15 cellular contexts compared by ENCODE assay signal in genomic region chr21:33940164-33940563, GRCh38. TPM values are rescaled to one million over a fixed set of nuclear protein-coding genes. Genes with fewer than 3 reads are reported as not detected.
DNase-seq lines count a peak whose midpoint lies in the region; ATAC-seq and TF ChIP-seq lines count a peak whose summit lies in the region.
"Had no signal": no experiment of that assay in that cellular context is flagged by ENCODE, and none has a peak within 500 bp of the region (broad histone marks: within the 10 kb centered on the region; RNA-seq: fewer than 3 reads in every experiment).

No MANE protein-coding gene starts in this region.

- POLR2A ChIA-PET in activated CD4-positive, alpha-beta memory T cell treated with anti-CD3 and anti-CD28 coated beads, Interleukin-2, amount 10 ng/mL, durations not matched to agents 7 days and 5 days (lab: Charles Lee): interaction anchor here (11.7 kb wide), 1 partner anchor 10 kb away, joined by 405 read pairs; no protein-coding TSS in a partner anchor

- CTCF ChIA-PET in activated CD4-positive, alpha-beta memory T cell treated with anti-CD3 and anti-CD28 coated beads, Interleukin-2, amount 10 ng/mL, durations not matched to agents 7 days and 5 days (lab: Charles Lee): interaction anchor here (2.7 to 5.4 kb wide), 2 partner anchors 9 to 16 kb away, joined by 16 to 41 read pairs; no protein-coding TSS in a partner anchor

- intact Hi-C loops in uterus (cut with DNase I; ENCODE audit: low total_unique reads): loop anchor here (10.0 kb wide), 1 partner anchor 135 kb away; the partner anchor contains the start of genes MRPS6 and SLC5A3

- no peak for TF ChIP-seq POLR2A in uterus (IDR thresholded peaks at IDR 0.05)

- peak overlapping the region; percentile 13 for H3K27ac Mint-ChIP-seq in activated CD4-positive, alpha-beta memory T cell treated with anti-CD3 and anti-CD28 coated beads, Interleukin-2, amount 10 ng/mL, durations not matched to agents 7 days and 5 days

- peak overlapping the region; percentile 68 to 73 for H3K27ac ChIP-seq in uterus
- H3K27ac ChIP-seq: gastrocnemius medialis had no signal

- H3K36me3 Mint-ChIP-seq in activated CD4-positive, alpha-beta memory T cell treated with anti-CD3 and anti-CD28 coated beads, Interleukin-2, amount 10 ng/mL, durations not matched to agents 7 days and 5 days (ENCODE audit: low read depth): peaks cover 82% of the 10 kb centered on the region

- TF ChIP-seq CTCF in uterus (IDR thresholded peaks at IDR 0.05): no peak

- H3K4me1 ChIP-seq in uterus: no peaks in the 10 kb centered on the region

- no peaks in the 10 kb centered on the region for H3K9me3 ChIP-seq in uterus
- H3K9me3 ChIP-seq: gastrocnemius medialis had no signal

- H3K36me3 ChIP-seq in uterus: no peaks in the 10 kb centered on the region
- H3K36me3 ChIP-seq: gastrocnemius medialis had no signal

- H3K9me3 Mint-ChIP-seq in activated CD4-positive, alpha-beta memory T cell treated with anti-CD3 and anti-CD28 coated beads, Interleukin-2, amount 10 ng/mL, durations not matched to agents 7 days and 5 days: peaks cover 20% of the 10 kb centered on the region

- peak; percentile 16 for DNase-seq in stimulated activated CD4-positive, alpha-beta T cell treated with anti-CD3 and anti-CD28 coated beads, Interleukin-1b, Interleukin-23, amount 100 ng/mL, for 48 hours
- DNase-seq in stimulated activated CD4-positive, alpha-beta T cell treated with anti-CD3 and anti-CD28 coated beads, Interleukin-4, amount 100 ng/mL, for 4 hours: no peak
- DNase-seq in activated CD4-positive, alpha-beta memory T cell treated with anti-CD3 and anti-CD28 coated beads, Interleukin-2, amount 10 ng/mL, durations not matched to agents 7 days and 5 days: no peak
- peak; percentile 40 for DNase-seq in hepatic stellate cell (ENCODE audit: low spot score)
- DNase-seq in uterus: no peak
- DNase-seq in inferior parietal cortex (ENCODE audit: extremely low spot score): no peak
- DNase-seq in SHP77 treated with DMSO at 0.1 percent for 48 hours (lab: John Stamatoyannopoulos, UW): no peak
- DNase-seq: activated CD8-positive, alpha-beta memory T cell treated with anti-CD3 and anti-CD28 coated beads, Interleukin-2, amount 50 U/mL, for 4 hours; AML-193; gastrocnemius medialis; NCI-H1048; NCI-H774; retina had no signal

- H3K4me1 Mint-ChIP-seq in activated CD4-positive, alpha-beta memory T cell treated with anti-CD3 and anti-CD28 coated beads, Interleukin-2, amount 10 ng/mL, durations not matched to agents 7 days and 5 days: peaks cover 67% of the 10 kb centered on the region

- ATAC-seq in GM18858 (IDR thresholded peaks at IDR 0.05; ENCODE audit: unreplicated experiment): no peak
- ATAC-seq: gastrocnemius medialis, left lobe of liver had no signal

- no peak overlapping the region for H3K4me3 Mint-ChIP-seq in activated CD4-positive, alpha-beta memory T cell treated with anti-CD3 and anti-CD28 coated beads, Interleukin-2, amount 10 ng/mL, durations not matched to agents 7 days and 5 days

- H3K27me3 ChIP-seq in uterus: no peaks in the 10 kb centered on the region
- H3K27me3 ChIP-seq: gastrocnemius medialis had no signal

- no peak overlapping the region for H3K4me3 ChIP-seq in uterus
- H3K4me3 ChIP-seq: gastrocnemius medialis had no signal

- no peaks in the 10 kb centered on the region for H3K27me3 Mint-ChIP-seq in activated CD4-positive, alpha-beta memory T cell treated with anti-CD3 and anti-CD28 coated beads, Interleukin-2, amount 10 ng/mL, durations not matched to agents 7 days and 5 days

RNA-seq across cellular contexts. Expression of gene ATP5PO, which starts 24.6 kb away (rescaled TPM):
- total RNA-seq in activated CD4-positive, alpha-beta memory T cell treated with anti-CD3 and anti-CD28 coated beads, Interleukin-2, amount 10 ng/mL, durations not matched to agents 7 days and 5 days: 100 to 1,000 TPM; 193 to 196 TPM
- total RNA-seq in uterus: 100 to 1,000 TPM; 119 to 324 (median 148) TPM

Comparison
In these comparisons a context has a peak if more than half of its experiments do, and no peak if none do; other contexts are left out.
1. DNase-seq: peak in stimulated activated CD4-positive, alpha-beta T cell treated with anti-CD3 and anti-CD28 coated beads, Interleukin-1b, Interleukin-23, amount 100 ng/mL, for 48 hours (single experiment) and hepatic stellate cell (single experiment); none in stimulated activated CD4-positive, alpha-beta T cell treated with anti-CD3 and anti-CD28 coated beads, Interleukin-4, amount 100 ng/mL, for 4 hours (0 of 2), activated CD4-positive, alpha-beta memory T cell treated with anti-CD3 and anti-CD28 coated beads, Interleukin-2, amount 10 ng/mL, durations not matched to agents 7 days and 5 days (single experiment), uterus (0 of 2), inferior parietal cortex (single experiment) and SHP77 treated with DMSO at 0.1 percent for 48 hours (single experiment).